Comparison of ENCODE assay signal across 22 cellular contexts in genomic region chr11:74773481-74773880, GRCh38. TPM values are rescaled to one million over a fixed set of nuclear protein-coding genes. Genes with fewer than 3 reads are reported as not detected.
DNase-seq lines count a peak whose midpoint lies in the region; ATAC-seq, FAIRE-seq and TF ChIP-seq lines count a peak whose summit lies in the region.
"Had no signal": no experiment of that assay in that cellular context is flagged by ENCODE, and none has a peak within 500 bp of the region (broad histone marks: within the 10 kb centered on the region; RNA-seq: fewer than 3 reads in every experiment).

No MANE protein-coding gene starts in this region.

- no peak for TF ChIP-seq POLR2A in IMR-90 (IDR thresholded peaks at IDR 0.05; ENCODE audit: low read depth, low read length)

- H2AFZ ChIP-seq in IMR-90 (replicated peaks; ENCODE audit: low read length, poor library complexity) = no peak overlapping the region

- no peak overlapping the region for H3K4ac ChIP-seq in IMR-90 (ENCODE audit: low read depth, low read length)

- 0 out of 2 replicates have a peak overlapping the region, but pooled peaks have one; percentile 10 for H3K4me2 ChIP-seq in IMR-90 (ENCODE audit: low read depth, low read length)
- H3K4me2 ChIP-seq: BLaER1 had no signal

- H2BK120ac ChIP-seq in IMR-90 (ENCODE audit: low read depth, low read length) = no peak overlapping the region

- H3K23ac ChIP-seq in IMR-90 (ENCODE audit: low read depth, low read length) = no peak overlapping the region

- FAIRE-seq in urothelium cell line (lab: Jason Lieb, UNC) = no peak
- FAIRE-seq: A204.1 had no signal

- no peaks in the 10 kb centered on the region for H3K27me3 Mint-ChIP-seq in central memory CD8-positive, alpha-beta T cell

- H2BK5ac ChIP-seq in IMR-90 (ENCODE audit: low read depth, low read length, poor library complexity, severe bottlenecking) = peak overlapping the region; percentile 5

- no peaks in the 10 kb centered on the region for H3K9me3 Mint-ChIP-seq in central memory CD8-positive, alpha-beta T cell
- H3K9me3 Mint-ChIP-seq: CD8-positive, alpha-beta T cell had no signal

- H3K4me1 Mint-ChIP-seq in central memory CD8-positive, alpha-beta T cell = peaks cover 52% of the 10 kb centered on the region

- H3K9me3 ChIP-seq in IMR-90 (ENCODE audit: control insufficient read depth, insufficient read depth, low read length) = no peaks in the 10 kb centered on the region
- H3K9me3 ChIP-seq: BLaER1, HAP-1 had no signal

- H2AK9ac ChIP-seq in IMR-90 (replicated peaks; ENCODE audit: low read depth, low read length, poor library complexity) = no peak overlapping the region

- no TSS peak for BruUV-seq in IMR-90 (replicated peaks; lab: Mats Ljungman, UMichigan)

- H3K9me1 ChIP-seq in IMR-90 (ENCODE audit: insufficient read depth, low read length) = peaks cover 16% of the 10 kb centered on the region

- H3K14ac ChIP-seq in IMR-90 (replicated peaks; ENCODE audit: low read depth, low read length) = no peak overlapping the region

- in situ Hi-C loops in IMR-90 (cut with MboI; ENCODE audit: low sequenced_read_pairs) = no loop called here

- no peak overlapping the region for H4K91ac ChIP-seq in IMR-90 (ENCODE audit: insufficient read depth, low read depth, low read length)

- ATAC-seq in IMR-90 (ENCODE audit: low read depth) (peak; percentile 79), GM21390 (IDR thresholded peaks at IDR 0.05; ENCODE audit: unreplicated experiment) (no peak)
- ATAC-seq in central memory CD8-positive, alpha-beta T cell (replicated peaks; ENCODE audit: extremely low read depth, poor library complexity, severe bottlenecking) = no peak
- ATAC-seq: CD8-positive, alpha-beta T cell; SK-N-SH treated with all-trans-retinoic acid at 6 μM for 48 hours had no signal

- no peaks in the 10 kb centered on the region for H3K27me3 ChIP-seq in IMR-90 (ENCODE audit: control insufficient read depth, insufficient read depth, low read length)
- H3K27me3 ChIP-seq: BLaER1 had no signal

- DNase-seq in EH (ENCODE audit: low read depth) = peak; percentile 71
- DNase-seq in IMR-90 = peak; percentile 76
- DNase-seq in central memory CD8-positive, alpha-beta T cell (ENCODE audit: low spot score in 2 of 2) = no peak
- peak; percentile 47 for DNase-seq in iris pigment epithelial cell (ENCODE audit: low read depth)
- no peak for DNase-seq in urothelium cell line (ENCODE audit: low spot score)
- no peak for DNase-seq in NCI-H748 treated with DMSO at 0.1 percent for 48 hours (lab: John Stamatoyannopoulos, UW)
- DNase-seq: Calu3; CD8-positive, alpha-beta T cell; KBM-7; NCI-H1417; NCI-H187; NCI-H2107; NCI-H510A; NCI-H774; SHP77 had no signal

- CTCF ChIA-PET in IMR-90 (lab: Yijun Ruan, JAX) = interaction anchor here (0.7 to 1.2 kb wide), 4 partner anchors 17 to 39 kb away, joined by 3 read pairs; no protein-coding TSS in a partner anchor

- H4K20me1 ChIP-seq in IMR-90 (ENCODE audit: insufficient read depth, low read length) = peaks cover 69% of the 10 kb centered on the region

- H3K36me3 ChIP-seq in IMR-90 (ENCODE audit: control insufficient read depth, insufficient read depth, low read length) = no peaks in the 10 kb centered on the region
- H3K36me3 ChIP-seq: HAP-1 had no signal

- no peak overlapping the region for H2AK5ac ChIP-seq in IMR-90 (ENCODE audit: low read depth, low read length)

- no peak overlapping the region for H3K56ac ChIP-seq in IMR-90 (ENCODE audit: extremely low read depth, insufficient read depth, low read length)

- peaks cover 19% of the 10 kb centered on the region for H3K4me1 ChIP-seq in IMR-90 (ENCODE audit: control insufficient read depth, insufficient read depth, low read length)
- H3K4me1 ChIP-seq: BLaER1 had no signal

- peaks cover 11% of the 10 kb centered on the region for H3K36me3 Mint-ChIP-seq in central memory CD8-positive, alpha-beta T cell (ENCODE audit: insufficient read depth)

- H2BK20ac ChIP-seq in IMR-90 (ENCODE audit: low read depth, low read length) = no peak overlapping the region

- H3K9ac ChIP-seq in IMR-90 (ENCODE audit: low read depth, low read length) = no peak overlapping the region
- H3K9ac ChIP-seq: BLaER1 had no signal

- TF ChIP-seq CTCF in IMR-90 (conservative IDR thresholded peaks at IDR 0.05; ENCODE audit: low read depth, low read length) = no peak

- no peak overlapping the region for H2BK15ac ChIP-seq in IMR-90 (ENCODE audit: low read depth, low read length)

- POLR2A ChIA-PET in IMR-90 (lab: Charles Lee; ENCODE audit: unreplicated experiment) = no interaction called here

- intact Hi-C loops in IMR-90 (cut with micrococcal nuclease) = loop anchor here (2.0 to 5.0 kb wide), 2 partner anchors 19 to 34 kb away; no protein-coding TSS in a partner anchor

- no peak overlapping the region for H3K18ac ChIP-seq in IMR-90 (ENCODE audit: low read depth, low read length)

- H4K8ac ChIP-seq in IMR-90 (ENCODE audit: low read depth in 2 of 2, low read length in 2 of 2) = no peak overlapping the region

- no peak overlapping the region for H3K4me3 Mint-ChIP-seq in central memory CD8-positive, alpha-beta T cell
- H3K4me3 Mint-ChIP-seq: CD8-positive, alpha-beta T cell had no signal

- no peak for TF ChIP-seq RAD21 in IMR-90 (IDR thresholded peaks at IDR 0.05; ENCODE audit: low read length)

- peaks cover 49 to 73% of the 10 kb centered on the region in 2 experiments for H3K79me1 ChIP-seq in IMR-90 (ENCODE audit: low read depth in 1 of 2, low read length in 2 of 2)

- peak overlapping the region; percentile 21 for H3K27ac Mint-ChIP-seq in central memory CD8-positive, alpha-beta T cell (ENCODE audit: low read depth)
- H3K27ac Mint-ChIP-seq: CD8-positive, alpha-beta T cell had no signal

- dilution Hi-C loops in IMR-90 (cut with HindIII; ENCODE audit: low sequenced_read_pairs, unreplicated experiment) = no loop called here

- H4K5ac ChIP-seq in IMR-90 (ENCODE audit: low read depth, low read length) = no peak overlapping the region

- H3K4me3 ChIP-seq in IMR-90 (ENCODE audit: insufficient read depth, low read depth, low read length) = no peak overlapping the region
- H3K4me3 ChIP-seq: BLaER1, HAP-1 had no signal

- H3K27ac ChIP-seq in IMR-90 (ENCODE audit: insufficient read depth, low read length) = no peak overlapping the region
- H3K27ac ChIP-seq: BLaER1 had no signal

TF ChIP-seq in IMR-90, 13 proteins besides CTCF, POLR2A, EP300 and RAD21:
- TF ChIP-seq BHLHE40 (IDR thresholded peaks at IDR 0.05; ENCODE audit: low read depth, low read length) (no peak), USF2 (IDR thresholded peaks at IDR 0.05; ENCODE audit: low read depth, low read length) (no peak), MAZ (IDR thresholded peaks at IDR 0.05; ENCODE audit: borderline replicate concordance, low read depth, low read length) (no peak), MXI1 (IDR thresholded peaks at IDR 0.05; ENCODE audit: borderline replicate concordance, low read depth, low read length) (no peak), CEBPB (IDR thresholded peaks at IDR 0.05; ENCODE audit: low read depth, low read length) (peak; percentile 13; the same call in 1 of the 2 replicates), NFE2L2 (IDR thresholded peaks at IDR 0.05; ENCODE audit: low read depth, low read length) (no peak)

RNA-seq across cellular contexts. Expression of gene RNF169, which starts 24.8 kb away (rescaled TPM):
- total RNA-seq in IMR-90 (2012; rRNA removed) = 23.3 and 28.1 TPM in 2 replicates
- polyA plus RNA-seq in IMR-90 (2012; rRNA removed) = 3.0 and 3.6 TPM in 2 replicates
- 0.73 and 0.82 TPM in 2 replicates for polyA plus RNA-seq in IMR-90 (2012; cell fraction: cytosol; rRNA removed)
- polyA plus RNA-seq in IMR-90 (2012; cell fraction: nucleus; rRNA removed; ENCODE audit: low replicate concordance) = 1.2 and 7.6 TPM in 2 replicates

RNA-seq across cellular contexts. Expression of gene CHRDL2, which starts 42.3 kb away (rescaled TPM):
- total RNA-seq in IMR-90 (2012; rRNA removed) = not detected in 2 replicates
- polyA plus RNA-seq in IMR-90 (2012; rRNA removed) = 0.37 and 0.80 TPM in 2 replicates
- 0.95 and 2.3 TPM in 2 replicates for polyA plus RNA-seq in IMR-90 (2012; cell fraction: cytosol; rRNA removed)
- 0.64 and 0.66 TPM in 2 replicates for polyA plus RNA-seq in IMR-90 (2012; cell fraction: nucleus; rRNA removed; ENCODE audit: low replicate concordance)
- total RNA-seq: Calu3; CD8-positive, alpha-beta T cell; OCI-LY7; RPMI7951 had no signal

Comparison
In these comparisons a context has a peak if more than half of its experiments do, and no peak if none do; other contexts are left out.
1. DNase-seq: peak in EH (single experiment), IMR-90 (single experiment) and iris pigment epithelial cell (single experiment); none in central memory CD8-positive, alpha-beta T cell (0 of 2), urothelium cell line (single experiment) and NCI-H748 treated with DMSO at 0.1 percent for 48 hours (single experiment).